2 cellular contexts compared by ENCODE assay signal in the genomic region with DNA sequence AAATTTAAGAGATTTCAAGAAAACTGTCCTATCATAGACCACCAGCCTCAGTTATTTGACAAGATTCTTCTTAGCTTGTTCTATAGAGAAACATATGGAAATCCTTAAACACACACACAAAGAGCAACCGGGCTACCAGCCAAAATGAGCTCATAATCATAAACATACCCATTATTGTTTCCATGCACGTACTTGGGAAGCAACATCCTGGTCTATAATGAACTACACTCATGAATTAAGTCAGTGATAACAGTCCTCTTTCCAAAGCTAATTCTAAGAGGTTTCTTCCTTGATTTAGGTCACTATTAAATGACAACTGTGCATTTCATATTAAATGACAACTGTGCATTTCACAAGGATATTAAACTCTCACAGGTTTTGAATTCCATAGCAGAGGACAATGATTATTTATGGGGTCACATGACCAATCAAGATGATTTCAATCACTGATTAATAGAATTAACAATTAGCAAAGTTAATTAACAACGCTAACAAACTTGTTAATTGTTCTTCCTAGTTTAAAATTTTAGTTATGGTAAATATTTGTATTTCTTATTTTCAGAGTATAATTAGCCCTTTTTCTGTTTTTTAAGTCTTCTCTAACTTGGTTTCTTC.
TF ChIP-seq lines count a peak whose summit lies in the region.

No MANE protein-coding gene starts in this region.

TF ChIP-seq in SK-N-SH, 30 proteins besides CTCF, POLR2A, EP300 and RAD21 (continued from another document and continues in another):
- no peak for TF ChIP-seq TEAD4 (IDR thresholded peaks at IDR 0.05; ENCODE audit: borderline replicate concordance, insufficient read depth)
- no peak for TF ChIP-seq SIN3A (IDR thresholded peaks at IDR 0.05; ENCODE audit: borderline replicate concordance, low read depth, low read length)
- TF ChIP-seq GABPA (IDR thresholded peaks at IDR 0.05; ENCODE audit: low read depth), result no peak
- TF ChIP-seq, protein P1, sequence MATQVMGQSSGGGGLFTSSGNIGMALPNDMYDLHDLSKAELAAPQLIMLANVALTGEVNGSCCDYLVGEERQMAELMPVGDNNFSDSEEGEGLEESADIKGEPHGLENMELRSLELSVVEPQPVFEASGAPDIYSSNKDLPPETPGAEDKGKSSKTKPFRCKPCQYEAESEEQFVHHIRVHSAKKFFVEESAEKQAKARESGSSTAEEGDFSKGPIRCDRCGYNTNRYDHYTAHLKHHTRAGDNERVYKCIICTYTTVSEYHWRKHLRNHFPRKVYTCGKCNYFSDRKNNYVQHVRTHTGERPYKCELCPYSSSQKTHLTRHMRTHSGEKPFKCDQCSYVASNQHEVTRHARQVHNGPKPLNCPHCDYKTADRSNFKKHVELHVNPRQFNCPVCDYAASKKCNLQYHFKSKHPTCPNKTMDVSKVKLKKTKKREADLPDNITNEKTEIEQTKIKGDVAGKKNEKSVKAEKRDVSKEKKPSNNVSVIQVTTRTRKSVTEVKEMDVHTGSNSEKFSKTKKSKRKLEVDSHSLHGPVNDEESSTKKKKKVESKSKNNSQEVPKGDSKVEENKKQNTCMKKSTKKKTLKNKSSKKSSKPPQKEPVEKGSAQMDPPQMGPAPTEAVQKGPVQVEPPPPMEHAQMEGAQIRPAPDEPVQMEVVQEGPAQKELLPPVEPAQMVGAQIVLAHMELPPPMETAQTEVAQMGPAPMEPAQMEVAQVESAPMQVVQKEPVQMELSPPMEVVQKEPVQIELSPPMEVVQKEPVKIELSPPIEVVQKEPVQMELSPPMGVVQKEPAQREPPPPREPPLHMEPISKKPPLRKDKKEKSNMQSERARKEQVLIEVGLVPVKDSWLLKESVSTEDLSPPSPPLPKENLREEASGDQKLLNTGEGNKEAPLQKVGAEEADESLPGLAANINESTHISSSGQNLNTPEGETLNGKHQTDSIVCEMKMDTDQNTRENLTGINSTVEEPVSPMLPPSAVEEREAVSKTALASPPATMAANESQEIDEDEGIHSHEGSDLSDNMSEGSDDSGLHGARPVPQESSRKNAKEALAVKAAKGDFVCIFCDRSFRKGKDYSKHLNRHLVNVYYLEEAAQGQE (IDR thresholded peaks at IDR 0.05; ENCODE audit: low read depth, low read length), result no peak
- TF ChIP-seq YY1 (IDR thresholded peaks at IDR 0.05; ENCODE audit: low read depth), result no peak
- TF ChIP-seq TAF1 (IDR thresholded peaks at IDR 0.05; ENCODE audit: borderline replicate concordance, low read depth, low read length), result no peak
- TF ChIP-seq POLR2AphosphoS5 (IDR thresholded peaks at IDR 0.05; ENCODE audit: low read depth, low read length), result peak; percentile 46; the same call in 1 of the 2 replicates
- peak; percentile 47; the same call in 1 of the 2 replicates for TF ChIP-seq MXI1 (IDR thresholded peaks at IDR 0.05; ENCODE audit: low read depth, low read length)
- peak; percentile 87 for TF ChIP-seq FOXJ3 (CRISPR knock-in tag; IDR thresholded peaks at IDR 0.05)
- no peak for TF ChIP-seq RFX5 (IDR thresholded peaks at IDR 0.05; ENCODE audit: low read length)
- 0 out of 2 replicates have a peak, but pooled peaks have one; percentile 7 for TF ChIP-seq FOSL2 (IDR thresholded peaks at IDR 0.05; ENCODE audit: borderline replicate concordance, low read depth)
- TF ChIP-seq, protein P2, sequence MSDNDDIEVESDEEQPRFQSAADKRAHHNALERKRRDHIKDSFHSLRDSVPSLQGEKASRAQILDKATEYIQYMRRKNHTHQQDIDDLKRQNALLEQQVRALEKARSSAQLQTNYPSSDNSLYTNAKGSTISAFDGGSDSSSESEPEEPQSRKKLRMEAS (IDR thresholded peaks at IDR 0.05; ENCODE audit: low read depth), result no peak
- TF ChIP-seq FOXM1 (IDR thresholded peaks at IDR 0.05; ENCODE audit: low read depth), result no peak
- TF ChIP-seq MEF2A (IDR thresholded peaks at IDR 0.05; ENCODE audit: borderline replicate concordance, low read depth), result no peak
- peak; percentile 94 for TF ChIP-seq TCF12 (IDR thresholded peaks at IDR 0.05)
- TF ChIP-seq SMC3 (IDR thresholded peaks at IDR 0.05; ENCODE audit: low read depth, low read length), result no peak
- no peak for TF ChIP-seq ELF1 (IDR thresholded peaks at IDR 0.05)
- TF ChIP-seq, protein P3, sequence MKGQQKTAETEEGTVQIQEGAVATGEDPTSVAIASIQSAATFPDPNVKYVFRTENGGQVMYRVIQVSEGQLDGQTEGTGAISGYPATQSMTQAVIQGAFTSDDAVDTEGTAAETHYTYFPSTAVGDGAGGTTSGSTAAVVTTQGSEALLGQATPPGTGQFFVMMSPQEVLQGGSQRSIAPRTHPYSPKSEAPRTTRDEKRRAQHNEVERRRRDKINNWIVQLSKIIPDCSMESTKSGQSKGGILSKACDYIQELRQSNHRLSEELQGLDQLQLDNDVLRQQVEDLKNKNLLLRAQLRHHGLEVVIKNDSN (IDR thresholded peaks at IDR 0.05; ENCODE audit: borderline replicate concordance, low read depth), result no peak
- TF ChIP-seq, protein P4, sequence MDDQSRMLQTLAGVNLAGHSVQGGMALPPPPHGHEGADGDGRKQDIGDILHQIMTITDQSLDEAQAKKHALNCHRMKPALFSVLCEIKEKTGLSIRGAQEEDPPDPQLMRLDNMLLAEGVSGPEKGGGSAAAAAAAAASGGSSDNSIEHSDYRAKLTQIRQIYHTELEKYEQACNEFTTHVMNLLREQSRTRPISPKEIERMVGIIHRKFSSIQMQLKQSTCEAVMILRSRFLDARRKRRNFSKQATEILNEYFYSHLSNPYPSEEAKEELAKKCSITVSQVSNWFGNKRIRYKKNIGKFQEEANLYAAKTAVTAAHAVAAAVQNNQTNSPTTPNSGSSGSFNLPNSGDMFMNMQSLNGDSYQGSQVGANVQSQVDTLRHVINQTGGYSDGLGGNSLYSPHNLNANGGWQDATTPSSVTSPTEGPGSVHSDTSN (IDR thresholded peaks at IDR 0.05), result peak; percentile 32; the same call in 1 of the 2 replicates
- TF ChIP-seq JUND (IDR thresholded peaks at IDR 0.05), result peak; percentile 28; the same call in 1 of the 2 replicates
- TF ChIP-seq NRF1 (IDR thresholded peaks at IDR 0.05; ENCODE audit: low read depth, low read length), result no peak
- TF ChIP-seq NFIC (IDR thresholded peaks at IDR 0.05; ENCODE audit: borderline replicate concordance), result peak; percentile 91
- TF ChIP-seq, protein P5, sequence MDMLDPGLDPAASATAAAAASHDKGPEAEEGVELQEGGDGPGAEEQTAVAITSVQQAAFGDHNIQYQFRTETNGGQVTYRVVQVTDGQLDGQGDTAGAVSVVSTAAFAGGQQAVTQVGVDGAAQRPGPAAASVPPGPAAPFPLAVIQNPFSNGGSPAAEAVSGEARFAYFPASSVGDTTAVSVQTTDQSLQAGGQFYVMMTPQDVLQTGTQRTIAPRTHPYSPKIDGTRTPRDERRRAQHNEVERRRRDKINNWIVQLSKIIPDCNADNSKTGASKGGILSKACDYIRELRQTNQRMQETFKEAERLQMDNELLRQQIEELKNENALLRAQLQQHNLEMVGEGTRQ (IDR thresholded peaks at IDR 0.05; ENCODE audit: borderline replicate concordance, low read depth, low read length), result no peak
- TF ChIP-seq CHD2 (IDR thresholded peaks at IDR 0.05; ENCODE audit: low read length, partially characterized antibody), result peak; percentile 64

TF ChIP-seq in HepG2, 621 proteins besides CTCF, POLR2A, EP300 and RAD21 (continued from another document):
- TF ChIP-seq, protein P6, sequence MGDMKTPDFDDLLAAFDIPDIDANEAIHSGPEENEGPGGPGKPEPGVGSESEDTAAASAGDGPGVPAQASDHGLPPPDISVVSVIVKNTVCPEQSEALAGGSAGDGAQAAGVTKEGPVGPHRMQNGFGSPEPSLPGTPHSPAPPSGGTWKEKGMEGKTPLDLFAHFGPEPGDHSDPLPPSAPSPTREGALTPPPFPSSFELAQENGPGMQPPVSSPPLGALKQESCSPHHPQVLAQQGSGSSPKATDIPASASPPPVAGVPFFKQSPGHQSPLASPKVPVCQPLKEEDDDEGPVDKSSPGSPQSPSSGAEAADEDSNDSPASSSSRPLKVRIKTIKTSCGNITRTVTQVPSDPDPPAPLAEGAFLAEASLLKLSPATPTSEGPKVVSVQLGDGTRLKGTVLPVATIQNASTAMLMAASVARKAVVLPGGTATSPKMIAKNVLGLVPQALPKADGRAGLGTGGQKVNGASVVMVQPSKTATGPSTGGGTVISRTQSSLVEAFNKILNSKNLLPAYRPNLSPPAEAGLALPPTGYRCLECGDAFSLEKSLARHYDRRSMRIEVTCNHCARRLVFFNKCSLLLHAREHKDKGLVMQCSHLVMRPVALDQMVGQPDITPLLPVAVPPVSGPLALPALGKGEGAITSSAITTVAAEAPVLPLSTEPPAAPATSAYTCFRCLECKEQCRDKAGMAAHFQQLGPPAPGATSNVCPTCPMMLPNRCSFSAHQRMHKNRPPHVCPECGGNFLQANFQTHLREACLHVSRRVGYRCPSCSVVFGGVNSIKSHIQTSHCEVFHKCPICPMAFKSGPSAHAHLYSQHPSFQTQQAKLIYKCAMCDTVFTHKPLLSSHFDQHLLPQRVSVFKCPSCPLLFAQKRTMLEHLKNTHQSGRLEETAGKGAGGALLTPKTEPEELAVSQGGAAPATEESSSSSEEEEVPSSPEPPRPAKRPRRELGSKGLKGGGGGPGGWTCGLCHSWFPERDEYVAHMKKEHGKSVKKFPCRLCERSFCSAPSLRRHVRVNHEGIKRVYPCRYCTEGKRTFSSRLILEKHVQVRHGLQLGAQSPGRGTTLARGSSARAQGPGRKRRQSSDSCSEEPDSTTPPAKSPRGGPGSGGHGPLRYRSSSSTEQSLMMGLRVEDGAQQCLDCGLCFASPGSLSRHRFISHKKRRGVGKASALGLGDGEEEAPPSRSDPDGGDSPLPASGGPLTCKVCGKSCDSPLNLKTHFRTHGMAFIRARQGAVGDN (CRISPR knock-in tag; IDR thresholded peaks at IDR 0.05), result no peak
- TF ChIP-seq MED1 (CRISPR knock-in tag; IDR thresholded peaks at IDR 0.05) (no peak), ZNF180 (CRISPR knock-in tag; IDR thresholded peaks at IDR 0.05; ENCODE audit: borderline replicate concordance, low read depth) (no peak), NR3C1 (CRISPR knock-in tag; IDR thresholded peaks at IDR 0.05) (no peak), IRF2 (CRISPR knock-in tag; IDR thresholded peaks at IDR 0.05) (no peak)
- TF ChIP-seq, protein P7, sequence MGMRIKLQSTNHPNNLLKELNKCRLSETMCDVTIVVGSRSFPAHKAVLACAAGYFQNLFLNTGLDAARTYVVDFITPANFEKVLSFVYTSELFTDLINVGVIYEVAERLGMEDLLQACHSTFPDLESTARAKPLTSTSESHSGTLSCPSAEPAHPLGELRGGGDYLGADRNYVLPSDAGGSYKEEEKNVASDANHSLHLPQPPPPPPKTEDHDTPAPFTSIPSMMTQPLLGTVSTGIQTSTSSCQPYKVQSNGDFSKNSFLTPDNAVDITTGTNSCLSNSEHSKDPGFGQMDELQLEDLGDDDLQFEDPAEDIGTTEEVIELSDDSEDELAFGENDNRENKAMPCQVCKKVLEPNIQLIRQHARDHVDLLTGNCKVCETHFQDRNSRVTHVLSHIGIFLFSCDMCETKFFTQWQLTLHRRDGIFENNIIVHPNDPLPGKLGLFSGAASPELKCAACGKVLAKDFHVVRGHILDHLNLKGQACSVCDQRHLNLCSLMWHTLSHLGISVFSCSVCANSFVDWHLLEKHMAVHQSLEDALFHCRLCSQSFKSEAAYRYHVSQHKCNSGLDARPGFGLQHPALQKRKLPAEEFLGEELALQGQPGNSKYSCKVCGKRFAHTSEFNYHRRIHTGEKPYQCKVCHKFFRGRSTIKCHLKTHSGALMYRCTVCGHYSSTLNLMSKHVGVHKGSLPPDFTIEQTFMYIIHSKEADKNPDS (CRISPR knock-in tag; IDR thresholded peaks at IDR 0.05), result no peak
TF ChIP-seq in HepG2: peak in this region for 0.
